10 cellular contexts compared by ENCODE assay signal in genomic region chr21:42526379-42526727, GRCh38. TPM values are rescaled to one million over a fixed set of nuclear protein-coding genes. Genes with fewer than 3 reads are reported as not detected.
DNase-seq lines count a peak whose midpoint lies in the region; ATAC-seq and TF ChIP-seq lines count a peak whose summit lies in the region.
"Had no signal": no experiment of that assay in that cellular context is flagged by ENCODE, and none has a peak within 500 bp of the region (broad histone marks: within the 10 kb centered on the region; RNA-seq: fewer than 3 reads in every experiment).

No MANE protein-coding gene starts in this region.

- no peaks in the 10 kb centered on the region for H3K27me3 Mint-ChIP-seq in activated naive CD4-positive, alpha-beta T cell treated with anti-CD3 and anti-CD28 coated beads, Interleukin-2, amount 50 U/mL, for 24 hours
- H3K27me3 Mint-ChIP-seq in type B pancreatic cell, result no peaks in the 10 kb centered on the region
- H3K27me3 Mint-ChIP-seq: dendritic cell treated with granulocyte-macrophage colony-stimulating factor and Interleukin-4, amounts not matched to agents 40 ng/mL and 50 ng/mL, for 4 days had no signal

- H3K27ac Mint-ChIP-seq in activated naive CD4-positive, alpha-beta T cell treated with anti-CD3 and anti-CD28 coated beads, Interleukin-2, amount 50 U/mL, for 24 hours, result peak overlapping the region; percentile 3
- H3K27ac Mint-ChIP-seq in type B pancreatic cell, result peak overlapping the region; percentile 97
- H3K27ac Mint-ChIP-seq: dendritic cell treated with granulocyte-macrophage colony-stimulating factor and Interleukin-4, amounts not matched to agents 40 ng/mL and 50 ng/mL, for 4 days had no signal

- WGBS in body of pancreas, 2 donors, result 22 to 41% methylated on average over 6 to 9 of the region's 9 CpGs

- intact Hi-C loops in body of pancreas (cut with DNase I), result no loop called here

- no peaks in the 10 kb centered on the region for H3K9me3 Mint-ChIP-seq in activated naive CD4-positive, alpha-beta T cell treated with anti-CD3 and anti-CD28 coated beads, Interleukin-2, amount 50 U/mL, for 24 hours
- H3K9me3 Mint-ChIP-seq in type B pancreatic cell, result no peaks in the 10 kb centered on the region
- H3K9me3 Mint-ChIP-seq: dendritic cell treated with granulocyte-macrophage colony-stimulating factor and Interleukin-4, amounts not matched to agents 40 ng/mL and 50 ng/mL, for 4 days had no signal

- H3K27me3 ChIP-seq in body of pancreas, result no peaks in the 10 kb centered on the region

- H3K4me1 Mint-ChIP-seq in activated naive CD4-positive, alpha-beta T cell treated with anti-CD3 and anti-CD28 coated beads, Interleukin-2, amount 50 U/mL, for 24 hours, result peaks cover 43% of the 10 kb centered on the region
- peaks cover 47% of the 10 kb centered on the region for H3K4me1 Mint-ChIP-seq in type B pancreatic cell (ENCODE audit: unreplicated experiment)

- no peak overlapping the region for H3K4me3 ChIP-seq in body of pancreas

- peak overlapping the region in 2 of 4 donors; percentile 66 to 68 for H3K27ac ChIP-seq in body of pancreas

- ATAC-seq in body of pancreas, result peak; percentile 47
- no peak for ATAC-seq in HG03108 (IDR thresholded peaks at IDR 0.05; ENCODE audit: unreplicated experiment)
- no peak for ATAC-seq in HG02678 (IDR thresholded peaks at IDR 0.05; ENCODE audit: unreplicated experiment)
- no peak for ATAC-seq in HG03460 (IDR thresholded peaks at IDR 0.05; ENCODE audit: unreplicated experiment)

- H3K9me3 ChIP-seq in body of pancreas, result no peaks in the 10 kb centered on the region

- peaks cover 27% of the 10 kb centered on the region for H3K4me1 ChIP-seq in body of pancreas

- peaks cover 0 to 2% of the 10 kb centered on the region in 2 donors for H3K36me3 ChIP-seq in body of pancreas (replicated peaks in 1 of 2; ENCODE audit: insufficient read depth in 1 of 2, low read depth in 2 of 2)

- no peak for TF ChIP-seq POLR2A in body of pancreas (IDR thresholded peaks at IDR 0.05)

- no peak for TF ChIP-seq CTCF in body of pancreas (IDR thresholded peaks at IDR 0.05)
- no peak for TF ChIP-seq CTCF in type B pancreatic cell (conservative IDR thresholded peaks at IDR 0.05)

- DNase-seq in activated naive CD4-positive, alpha-beta T cell treated with Interleukin-2 at 50 U/mL for 16 hours, result no peak
- DNase-seq in body of pancreas (peak; percentile 47 to 73 (median 64)), mesenteric fat pad (ENCODE audit: low spot score) (peak; percentile 88), type B pancreatic cell (ENCODE audit: extremely low spot score, unreplicated experiment) (no peak)
- DNase-seq: T-helper 9 cell had no signal

- H3K4me3 Mint-ChIP-seq in activated naive CD4-positive, alpha-beta T cell treated with anti-CD3 and anti-CD28 coated beads, Interleukin-2, amount 50 U/mL, for 24 hours, result no peak overlapping the region
- peak overlapping the region; percentile 63 for H3K4me3 Mint-ChIP-seq in type B pancreatic cell
- H3K4me3 Mint-ChIP-seq: dendritic cell treated with granulocyte-macrophage colony-stimulating factor and Interleukin-4, amounts not matched to agents 40 ng/mL and 50 ng/mL, for 4 days had no signal

- H3K36me3 Mint-ChIP-seq in activated naive CD4-positive, alpha-beta T cell treated with anti-CD3 and anti-CD28 coated beads, Interleukin-2, amount 50 U/mL, for 24 hours, result peaks cover 11% of the 10 kb centered on the region
- H3K36me3 Mint-ChIP-seq in type B pancreatic cell, result peaks cover 5% of the 10 kb centered on the region

RNA-seq across cellular contexts. Expression of gene SLC37A1, which starts 12.7 kb away (rescaled TPM):
- 10 to 100 TPM in 1 of 2 donors, 1 to 10 TPM in 1; 6.3 to 16.3 TPM for total RNA-seq in body of pancreas
- 7.0 TPM for total RNA-seq in mesenteric fat pad
- 24.8 and 44.2 TPM in 2 replicates for total RNA-seq in type B pancreatic cell (ENCODE audit: low replicate concordance)

RNA-seq across cellular contexts. Expression of gene RSPH1, which starts 30.3 kb away (rescaled TPM):
- total RNA-seq in body of pancreas, result 1 to 10 TPM; 1.6 to 2.3 TPM
- 0.22 TPM for total RNA-seq in mesenteric fat pad
- total RNA-seq in type B pancreatic cell (ENCODE audit: low replicate concordance), result 2.1 and 5.2 TPM in 2 replicates

Comparison
In these comparisons a context has a peak if more than half of its experiments do, and no peak if none do; other contexts are left out.
1. DNase-seq: peak in body of pancreas (4 of 4) and mesenteric fat pad (single experiment); none in activated naive CD4-positive, alpha-beta T cell treated with Interleukin-2 at 50 U/mL for 16 hours (single experiment) and type B pancreatic cell (single experiment).